Comparison of ENCODE assay signal across 1 cellular context in the genomic region with DNA sequence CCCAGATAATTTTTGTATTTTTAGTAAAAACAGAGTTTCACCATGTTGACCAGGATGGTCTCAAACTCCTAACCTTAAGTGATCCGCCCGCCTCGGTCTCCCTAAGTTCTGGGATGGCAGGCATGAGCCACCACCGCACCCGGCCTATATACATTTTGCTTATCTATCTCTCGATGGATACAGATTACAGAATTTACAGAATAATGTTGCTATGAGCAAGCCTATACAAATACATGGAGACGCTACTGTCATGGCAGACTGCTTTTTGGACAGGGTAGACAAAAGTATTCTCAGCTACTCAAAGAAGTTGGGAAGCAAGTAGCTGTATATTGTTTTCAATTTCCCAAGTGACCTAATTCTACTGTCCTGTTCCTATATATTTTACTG.
TF ChIP-seq lines count a peak whose summit lies in the region.

No MANE protein-coding gene starts in this region.

TF ChIP-seq in K562, 482 proteins besides CTCF, POLR2A, EP300 and RAD21 (continues in another document):
- no peak for TF ChIP-seq YY1 (IDR thresholded peaks at IDR 0.05; ENCODE audit: borderline replicate concordance in 1 of 3, control insufficient read depth in 1 of 3, extremely low read depth in 1 of 3, insufficient read depth in 3 of 3, insufficient read length in 1 of 3, insufficient replicate concordance in 2 of 3, low read depth in 1 of 3, low read length in 2 of 3)
- 0 out of 2 replicates have a peak, but pooled peaks have one; percentile 1 for TF ChIP-seq ZNF830 (CRISPR knock-in tag; IDR thresholded peaks at IDR 0.05)
- no peak; the same call in 1 of the 2 replicates for TF ChIP-seq GTF2F1 (IDR thresholded peaks at IDR 0.05; ENCODE audit: low read depth, low read length)
- TF ChIP-seq MAFG (tag; conservative IDR thresholded peaks at IDR 0.05) = no peak
- 0 out of 2 replicates have a peak, but pooled peaks have one; percentile 46 for TF ChIP-seq ZNF766 (CRISPR knock-in tag; conservative IDR thresholded peaks at IDR 0.05)
- TF ChIP-seq NFRKB (IDR thresholded peaks at IDR 0.05; ENCODE audit: low read depth) = no peak; the same call in 1 of the 2 replicates
- TF ChIP-seq, protein P1, sequence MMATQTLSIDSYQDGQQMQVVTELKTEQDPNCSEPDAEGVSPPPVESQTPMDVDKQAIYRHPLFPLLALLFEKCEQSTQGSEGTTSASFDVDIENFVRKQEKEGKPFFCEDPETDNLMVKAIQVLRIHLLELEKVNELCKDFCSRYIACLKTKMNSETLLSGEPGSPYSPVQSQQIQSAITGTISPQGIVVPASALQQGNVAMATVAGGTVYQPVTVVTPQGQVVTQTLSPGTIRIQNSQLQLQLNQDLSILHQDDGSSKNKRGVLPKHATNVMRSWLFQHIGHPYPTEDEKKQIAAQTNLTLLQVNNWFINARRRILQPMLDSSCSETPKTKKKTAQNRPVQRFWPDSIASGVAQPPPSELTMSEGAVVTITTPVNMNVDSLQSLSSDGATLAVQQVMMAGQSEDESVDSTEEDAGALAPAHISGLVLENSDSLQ (IDR thresholded peaks at IDR 0.05) = no peak
- TF ChIP-seq, protein P2, sequence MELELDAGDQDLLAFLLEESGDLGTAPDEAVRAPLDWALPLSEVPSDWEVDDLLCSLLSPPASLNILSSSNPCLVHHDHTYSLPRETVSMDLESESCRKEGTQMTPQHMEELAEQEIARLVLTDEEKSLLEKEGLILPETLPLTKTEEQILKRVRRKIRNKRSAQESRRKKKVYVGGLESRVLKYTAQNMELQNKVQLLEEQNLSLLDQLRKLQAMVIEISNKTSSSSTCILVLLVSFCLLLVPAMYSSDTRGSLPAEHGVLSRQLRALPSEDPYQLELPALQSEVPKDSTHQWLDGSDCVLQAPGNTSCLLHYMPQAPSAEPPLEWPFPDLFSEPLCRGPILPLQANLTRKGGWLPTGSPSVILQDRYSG (tag; conservative IDR thresholded peaks at IDR 0.05; ENCODE audit: low read depth) = peak; percentile 78; the same call in 1 of the 2 replicates
- TF ChIP-seq, protein P3, sequence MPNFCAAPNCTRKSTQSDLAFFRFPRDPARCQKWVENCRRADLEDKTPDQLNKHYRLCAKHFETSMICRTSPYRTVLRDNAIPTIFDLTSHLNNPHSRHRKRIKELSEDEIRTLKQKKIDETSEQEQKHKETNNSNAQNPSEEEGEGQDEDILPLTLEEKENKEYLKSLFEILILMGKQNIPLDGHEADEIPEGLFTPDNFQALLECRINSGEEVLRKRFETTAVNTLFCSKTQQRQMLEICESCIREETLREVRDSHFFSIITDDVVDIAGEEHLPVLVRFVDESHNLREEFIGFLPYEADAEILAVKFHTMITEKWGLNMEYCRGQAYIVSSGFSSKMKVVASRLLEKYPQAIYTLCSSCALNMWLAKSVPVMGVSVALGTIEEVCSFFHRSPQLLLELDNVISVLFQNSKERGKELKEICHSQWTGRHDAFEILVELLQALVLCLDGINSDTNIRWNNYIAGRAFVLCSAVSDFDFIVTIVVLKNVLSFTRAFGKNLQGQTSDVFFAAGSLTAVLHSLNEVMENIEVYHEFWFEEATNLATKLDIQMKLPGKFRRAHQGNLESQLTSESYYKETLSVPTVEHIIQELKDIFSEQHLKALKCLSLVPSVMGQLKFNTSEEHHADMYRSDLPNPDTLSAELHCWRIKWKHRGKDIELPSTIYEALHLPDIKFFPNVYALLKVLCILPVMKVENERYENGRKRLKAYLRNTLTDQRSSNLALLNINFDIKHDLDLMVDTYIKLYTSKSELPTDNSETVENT (CRISPR knock-in tag; IDR thresholded peaks at IDR 0.05) = no peak
- no peak for TF ChIP-seq KLF1 (tag; IDR thresholded peaks at IDR 0.05)
- TF ChIP-seq, protein P4, sequence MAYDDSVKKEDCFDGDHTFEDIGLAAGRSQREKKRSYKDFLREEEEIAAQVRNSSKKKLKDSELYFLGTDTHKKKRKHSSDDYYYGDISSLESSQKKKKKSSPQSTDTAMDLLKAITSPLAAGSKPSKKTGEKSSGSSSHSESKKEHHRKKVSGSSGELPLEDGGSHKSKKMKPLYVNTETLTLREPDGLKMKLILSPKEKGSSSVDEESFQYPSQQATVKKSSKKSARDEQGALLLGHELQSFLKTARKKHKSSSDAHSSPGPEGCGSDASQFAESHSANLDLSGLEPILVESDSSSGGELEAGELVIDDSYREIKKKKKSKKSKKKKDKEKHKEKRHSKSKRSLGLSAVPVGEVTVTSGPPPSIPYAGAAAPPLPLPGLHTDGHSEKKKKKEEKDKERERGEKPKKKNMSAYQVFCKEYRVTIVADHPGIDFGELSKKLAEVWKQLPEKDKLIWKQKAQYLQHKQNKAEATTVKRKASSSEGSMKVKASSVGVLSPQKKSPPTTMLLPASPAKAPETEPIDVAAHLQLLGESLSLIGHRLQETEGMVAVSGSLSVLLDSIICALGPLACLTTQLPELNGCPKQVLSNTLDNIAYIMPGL (CRISPR knock-in tag; IDR thresholded peaks at IDR 0.05) = no peak
- TF ChIP-seq, protein P5, sequence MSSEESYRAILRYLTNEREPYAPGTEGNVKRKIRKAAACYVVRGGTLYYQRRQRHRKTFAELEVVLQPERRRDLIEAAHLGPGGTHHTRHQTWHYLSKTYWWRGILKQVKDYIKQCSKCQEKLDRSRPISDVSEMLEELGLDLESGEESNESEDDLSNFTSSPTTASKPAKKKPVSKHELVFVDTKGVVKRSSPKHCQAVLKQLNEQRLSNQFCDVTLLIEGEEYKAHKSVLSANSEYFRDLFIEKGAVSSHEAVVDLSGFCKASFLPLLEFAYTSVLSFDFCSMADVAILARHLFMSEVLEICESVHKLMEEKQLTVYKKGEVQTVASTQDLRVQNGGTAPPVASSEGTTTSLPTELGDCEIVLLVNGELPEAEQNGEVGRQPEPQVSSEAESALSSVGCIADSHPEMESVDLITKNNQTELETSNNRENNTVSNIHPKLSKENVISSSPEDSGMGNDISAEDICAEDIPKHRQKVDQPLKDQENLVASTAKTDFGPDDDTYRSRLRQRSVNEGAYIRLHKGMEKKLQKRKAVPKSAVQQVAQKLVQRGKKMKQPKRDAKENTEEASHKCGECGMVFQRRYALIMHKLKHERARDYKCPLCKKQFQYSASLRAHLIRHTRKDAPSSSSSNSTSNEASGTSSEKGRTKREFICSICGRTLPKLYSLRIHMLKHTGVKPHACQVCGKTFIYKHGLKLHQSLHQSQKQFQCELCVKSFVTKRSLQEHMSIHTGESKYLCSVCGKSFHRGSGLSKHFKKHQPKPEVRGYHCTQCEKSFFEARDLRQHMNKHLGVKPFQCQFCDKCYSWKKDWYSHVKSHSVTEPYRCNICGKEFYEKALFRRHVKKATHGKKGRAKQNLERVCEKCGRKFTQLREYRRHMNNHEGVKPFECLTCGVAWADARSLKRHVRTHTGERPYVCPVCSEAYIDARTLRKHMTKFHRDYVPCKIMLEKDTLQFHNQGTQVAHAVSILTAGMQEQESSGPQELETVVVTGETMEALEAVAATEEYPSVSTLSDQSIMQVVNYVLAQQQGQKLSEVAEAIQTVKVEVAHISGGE (CRISPR knock-in tag; IDR thresholded peaks at IDR 0.05) = no peak
- no peak for TF ChIP-seq ZNF184 (CRISPR knock-in tag; IDR thresholded peaks at IDR 0.05)
- TF ChIP-seq KDM1A (IDR thresholded peaks at IDR 0.05) = no peak
- peak; percentile 45; the same call in 1 of the 2 replicates for TF ChIP-seq PTRF (tag; IDR thresholded peaks at IDR 0.05)
- TF ChIP-seq PCBP2 (IDR thresholded peaks at IDR 0.05; ENCODE audit: low read depth, low read length, poor library complexity, severe bottlenecking) = no peak
- TF ChIP-seq NR1H2 (CRISPR knock-in tag; IDR thresholded peaks at IDR 0.05) = no peak
- no peak for TF ChIP-seq TSC22D4 (tag; IDR thresholded peaks at IDR 0.05)
- TF ChIP-seq HDAC3 (IDR thresholded peaks at IDR 0.05; ENCODE audit: borderline replicate concordance, partially characterized antibody) = no peak
- peak; percentile 60; the same call in 1 of the 2 replicates for TF ChIP-seq PYGO2 (tag; IDR thresholded peaks at IDR 0.05)
- TF ChIP-seq, protein P6, sequence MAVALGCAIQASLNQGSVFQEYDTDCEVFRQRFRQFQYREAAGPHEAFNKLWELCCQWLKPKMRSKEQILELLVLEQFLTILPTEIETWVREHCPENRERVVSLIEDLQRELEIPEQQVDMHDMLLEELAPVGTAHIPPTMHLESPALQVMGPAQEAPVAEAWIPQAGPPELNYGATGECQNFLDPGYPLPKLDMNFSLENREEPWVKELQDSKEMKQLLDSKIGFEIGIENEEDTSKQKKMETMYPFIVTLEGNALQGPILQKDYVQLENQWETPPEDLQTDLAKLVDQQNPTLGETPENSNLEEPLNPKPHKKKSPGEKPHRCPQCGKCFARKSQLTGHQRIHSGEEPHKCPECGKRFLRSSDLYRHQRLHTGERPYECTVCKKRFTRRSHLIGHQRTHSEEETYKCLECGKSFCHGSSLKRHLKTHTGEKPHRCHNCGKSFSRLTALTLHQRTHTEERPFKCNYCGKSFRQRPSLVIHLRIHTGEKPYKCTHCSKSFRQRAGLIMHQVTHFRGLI (CRISPR knock-in tag; IDR thresholded peaks at IDR 0.05) = no peak; the same call in 1 of the 2 replicates
- no peak for TF ChIP-seq HDGF (IDR thresholded peaks at IDR 0.05)
- TF ChIP-seq ZNF174 (CRISPR knock-in tag; IDR thresholded peaks at IDR 0.05) = no peak
- TF ChIP-seq, protein P7, sequence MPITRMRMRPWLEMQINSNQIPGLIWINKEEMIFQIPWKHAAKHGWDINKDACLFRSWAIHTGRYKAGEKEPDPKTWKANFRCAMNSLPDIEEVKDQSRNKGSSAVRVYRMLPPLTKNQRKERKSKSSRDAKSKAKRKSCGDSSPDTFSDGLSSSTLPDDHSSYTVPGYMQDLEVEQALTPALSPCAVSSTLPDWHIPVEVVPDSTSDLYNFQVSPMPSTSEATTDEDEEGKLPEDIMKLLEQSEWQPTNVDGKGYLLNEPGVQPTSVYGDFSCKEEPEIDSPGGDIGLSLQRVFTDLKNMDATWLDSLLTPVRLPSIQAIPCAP (CRISPR knock-in tag; IDR thresholded peaks at IDR 0.05; ENCODE audit: borderline replicate concordance) = peak; percentile 54; the same call in 1 of the 2 replicates
- peak; percentile 81; the same call in 1 of the 2 replicates for TF ChIP-seq FOXK1 (CRISPR knock-in tag; IDR thresholded peaks at IDR 0.05; ENCODE audit: borderline replicate concordance)
- TF ChIP-seq CBX2 (IDR thresholded peaks at IDR 0.05; ENCODE audit: insufficient read depth, low read length, poor library complexity, severe bottlenecking) = no peak
- TF ChIP-seq CREM (IDR thresholded peaks at IDR 0.05; ENCODE audit: low read depth) = no peak
- TF ChIP-seq, protein P8, sequence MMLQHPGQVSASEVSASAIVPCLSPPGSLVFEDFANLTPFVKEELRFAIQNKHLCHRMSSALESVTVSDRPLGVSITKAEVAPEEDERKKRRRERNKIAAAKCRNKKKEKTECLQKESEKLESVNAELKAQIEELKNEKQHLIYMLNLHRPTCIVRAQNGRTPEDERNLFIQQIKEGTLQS (IDR thresholded peaks at IDR 0.05) = no peak
- TF ChIP-seq, protein P8 (CRISPR knock-in tag; conservative IDR thresholded peaks at IDR 0.05) = no peak
- TF ChIP-seq RFX7 (CRISPR knock-in tag; IDR thresholded peaks at IDR 0.05) = no peak
- TF ChIP-seq HNRNPLL (IDR thresholded peaks at IDR 0.05; ENCODE audit: low read depth, low read length, poor library complexity, severe bottlenecking) = no peak
- TF ChIP-seq ZFP30 (CRISPR knock-in tag; IDR thresholded peaks at IDR 0.05; ENCODE audit: borderline replicate concordance) = no peak
- no peak for TF ChIP-seq NCOA4 (IDR thresholded peaks at IDR 0.05; ENCODE audit: partially characterized antibody)
- no peak for TF ChIP-seq NR2C1 (IDR thresholded peaks at IDR 0.05)
- peak; percentile 49 for TF ChIP-seq NR2C1 (tag; IDR thresholded peaks at IDR 0.05)
- TF ChIP-seq GTF2E2 (tag; IDR thresholded peaks at IDR 0.05) = no peak
- no peak for TF ChIP-seq MTF1 (CRISPR knock-in tag; IDR thresholded peaks at IDR 0.05; ENCODE audit: borderline replicate concordance)
- no peak for TF ChIP-seq ZNF764 (CRISPR knock-in tag; IDR thresholded peaks at IDR 0.05; ENCODE audit: low read depth)
- no peak for TF ChIP-seq ZKSCAN1 (IDR thresholded peaks at IDR 0.05; ENCODE audit: low read depth, low read length)
- no peak for TF ChIP-seq GATAD2B (IDR thresholded peaks at IDR 0.05; ENCODE audit: borderline replicate concordance)
- peak; percentile 49; the same call in 1 of the 2 replicates for TF ChIP-seq ZNF175 (CRISPR knock-in tag; IDR thresholded peaks at IDR 0.05; ENCODE audit: low read depth)
- TF ChIP-seq FOXM1 (IDR thresholded peaks at IDR 0.05; ENCODE audit: low read depth) = no peak
- no peak for TF ChIP-seq FOXM1 (CRISPR knock-in tag; IDR thresholded peaks at IDR 0.05; ENCODE audit: low read depth)
- TF ChIP-seq SMARCC2 (IDR thresholded peaks at IDR 0.05; ENCODE audit: low read depth) = no peak
- no peak for TF ChIP-seq ELF1 (tag; IDR thresholded peaks at IDR 0.05)
- no peak for TF ChIP-seq ARID2 (IDR thresholded peaks at IDR 0.05)
- TF ChIP-seq, protein P9, sequence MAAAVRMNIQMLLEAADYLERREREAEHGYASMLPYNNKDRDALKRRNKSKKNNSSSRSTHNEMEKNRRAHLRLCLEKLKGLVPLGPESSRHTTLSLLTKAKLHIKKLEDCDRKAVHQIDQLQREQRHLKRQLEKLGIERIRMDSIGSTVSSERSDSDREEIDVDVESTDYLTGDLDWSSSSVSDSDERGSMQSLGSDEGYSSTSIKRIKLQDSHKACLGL (CRISPR knock-in tag; IDR thresholded peaks at IDR 0.05; ENCODE audit: borderline replicate concordance, poor library complexity, severe bottlenecking) = no peak
- TF ChIP-seq, protein P10, sequence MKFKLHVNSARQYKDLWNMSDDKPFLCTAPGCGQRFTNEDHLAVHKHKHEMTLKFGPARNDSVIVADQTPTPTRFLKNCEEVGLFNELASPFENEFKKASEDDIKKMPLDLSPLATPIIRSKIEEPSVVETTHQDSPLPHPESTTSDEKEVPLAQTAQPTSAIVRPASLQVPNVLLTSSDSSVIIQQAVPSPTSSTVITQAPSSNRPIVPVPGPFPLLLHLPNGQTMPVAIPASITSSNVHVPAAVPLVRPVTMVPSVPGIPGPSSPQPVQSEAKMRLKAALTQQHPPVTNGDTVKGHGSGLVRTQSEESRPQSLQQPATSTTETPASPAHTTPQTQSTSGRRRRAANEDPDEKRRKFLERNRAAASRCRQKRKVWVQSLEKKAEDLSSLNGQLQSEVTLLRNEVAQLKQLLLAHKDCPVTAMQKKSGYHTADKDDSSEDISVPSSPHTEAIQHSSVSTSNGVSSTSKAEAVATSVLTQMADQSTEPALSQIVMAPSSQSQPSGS (CRISPR knock-in tag; IDR thresholded peaks at IDR 0.05) = no peak
